In genomic region chr10:114308470-114309110, GRCh38 we compare ENCODE assay signal across 23 cellular contexts.
DNase-seq lines count a peak whose midpoint lies in the region; ATAC-seq and TF ChIP-seq lines count a peak whose summit lies in the region.
"Had no signal": no experiment of that assay in that cellular context is flagged by ENCODE, and none has a peak within 500 bp of the region (broad histone marks: within the 10 kb centered on the region; RNA-seq: fewer than 3 reads in every experiment).

No MANE protein-coding gene starts in this region.

- H3K36me3 Mint-ChIP-seq in activated T-helper 17 cell treated with anti-CD3 and anti-CD28 coated beads, Interleukin-2, amount 50 U/mL, for 72 hours (ENCODE audit: low read depth), result no peaks in the 10 kb centered on the region
- H3K36me3 Mint-ChIP-seq: immature natural killer cell, memory B cell had no signal

- H3K4me1 ChIP-seq in spleen, result peaks cover 3 to 35% (median 13%) of the 10 kb centered on the region in 6 donors

- peak overlapping the region in 4 of 8 donors; percentile 15 to 41 (median 32) for H3K27ac ChIP-seq in spleen
- H3K27ac ChIP-seq: BLaER1 treated with 17β-estradiol and CSF1 and Interleukin-3, amounts not matched to agents 10 nM and 100 nM; HL-60; right lobe of liver; WERI-Rb-1 had no signal

- no peak for TF ChIP-seq CTCF in GM13977 (IDR thresholded peaks at IDR 0.05; ENCODE audit: extremely low read depth, insufficient read depth, missing control alignments)
- TF ChIP-seq CTCF in spleen (IDR thresholded peaks at IDR 0.05 in 8 of 11, conservative IDR thresholded peaks at IDR 0.05 in 3 of 11), result no peak

- H3K4me3 Mint-ChIP-seq in activated T-helper 17 cell treated with anti-CD3 and anti-CD28 coated beads, Interleukin-2, amount 50 U/mL, for 72 hours, result no peak overlapping the region
- H3K4me3 Mint-ChIP-seq: memory B cell, nephron progenitor cell had no signal

- no peaks in the 10 kb centered on the region for H3K27me3 ChIP-seq in spleen (replicated peaks in 1 of 7)
- H3K27me3 ChIP-seq: BLaER1 treated with 17β-estradiol and CSF1 and Interleukin-3, amounts not matched to agents 10 nM and 100 nM; right lobe of liver had no signal

- H3K36me3 ChIP-seq in spleen, result peaks cover 0 to 72% (median 15%) of the 10 kb centered on the region in 6 donors
- H3K36me3 ChIP-seq: BLaER1 treated with 17β-estradiol and CSF1 and Interleukin-3, amounts not matched to agents 10 nM and 100 nM; right lobe of liver; WERI-Rb-1 had no signal

- H3K4me1 Mint-ChIP-seq in activated T-helper 17 cell treated with anti-CD3 and anti-CD28 coated beads, Interleukin-2, amount 50 U/mL, for 72 hours, result peaks cover 5% of the 10 kb centered on the region

- TF ChIP-seq POLR2A in spleen (IDR thresholded peaks at IDR 0.05), result no peak

- 69 to 84% (median 77%) methylated on average over 6 to 7 of the region's 7 CpGs for WGBS in spleen, 5 donors

- no peaks in the 10 kb centered on the region for H3K27me3 Mint-ChIP-seq in activated T-helper 17 cell treated with anti-CD3 and anti-CD28 coated beads, Interleukin-2, amount 50 U/mL, for 72 hours
- H3K27me3 Mint-ChIP-seq: memory B cell had no signal

- no peak overlapping the region for H3K4me3 ChIP-seq in spleen
- H3K4me3 ChIP-seq: BLaER1 treated with 17β-estradiol and CSF1 and Interleukin-3, amounts not matched to agents 10 nM and 100 nM; right lobe of liver had no signal

- in situ Hi-C loops in GM13977 (cut with MboI; ENCODE audit: low pct_unique_long_range_greater_than_20kb, low sequenced_read_pairs, unreplicated experiment), result loop anchor here (10.0 kb wide), 1 partner anchor 156 kb away; no protein-coding TSS in a partner anchor

- intact Hi-C loops in spleen (cut with DNase I; ENCODE audit: low total_unique reads), result loop anchor here (10.0 kb wide), 1 partner anchor 146 kb away; no protein-coding TSS in a partner anchor

- DNase-seq in GM13977 (ENCODE audit: low spot score), result peak; percentile 61
- peak; percentile 72 for DNase-seq in NCI-H146 (lab: John Stamatoyannopoulos, UW)
- DNase-seq in glomerular visceral epithelial cell (ENCODE audit: extremely low spot score), result peak; percentile 28
- DNase-seq in spleen, result peak; percentile 41
- DNase-seq in DMS114 treated with DMSO at 0.1 percent for 48 hours (lab: John Stamatoyannopoulos, UW; ENCODE audit: unreplicated experiment), result no peak
- no peak for DNase-seq in activated CD4-positive, alpha-beta T cell treated with anti-CD3 and anti-CD28 coated beads for 4 hours
- DNase-seq: activated CD8-positive, alpha-beta memory T cell treated with anti-CD3 and anti-CD28 coated beads for 24 hours; activated gamma-delta T cell; DMS53; erythroblast; immature natural killer cell; KBM-7; NCI-H1048; nephron progenitor cell; right lobe of liver; stimulated activated CD4-positive, alpha-beta T cell treated with anti-CD3 and anti-CD28 coated beads, Interleukin-2, amount 100 ng/mL, for 48 hours; T-helper 1 cell; WERI-Rb-1 had no signal

- H3K9me3 ChIP-seq in spleen, result no peaks in the 10 kb centered on the region
- H3K9me3 ChIP-seq: BLaER1 treated with 17β-estradiol and CSF1 and Interleukin-3, amounts not matched to agents 10 nM and 100 nM; right lobe of liver had no signal

- H3K9me3 Mint-ChIP-seq in activated T-helper 17 cell treated with anti-CD3 and anti-CD28 coated beads, Interleukin-2, amount 50 U/mL, for 72 hours, result no peaks in the 10 kb centered on the region
- H3K9me3 Mint-ChIP-seq: immature natural killer cell, memory B cell, nephron progenitor cell had no signal

- no peak for ATAC-seq in activated T-helper 17 cell treated with anti-CD3 and anti-CD28 coated beads, Interleukin-2, amount 50 U/mL, for 72 hours (replicated peaks)
- ATAC-seq: right lobe of liver, Right ventricle myocardium inferior had no signal

- H3K27ac Mint-ChIP-seq in activated T-helper 17 cell treated with anti-CD3 and anti-CD28 coated beads, Interleukin-2, amount 50 U/mL, for 72 hours, result no peak overlapping the region
- H3K27ac Mint-ChIP-seq: immature natural killer cell, memory B cell, nephron progenitor cell had no signal

Comparison
In these comparisons a context has a peak if more than half of its experiments do, and no peak if none do; other contexts are left out.
1. DNase-seq: peak in GM13977 (single experiment), NCI-H146 (single experiment), glomerular visceral epithelial cell (single experiment) and spleen (single experiment); none in DMS114 treated with DMSO at 0.1 percent for 48 hours (single experiment) and activated CD4-positive, alpha-beta T cell treated with anti-CD3 and anti-CD28 coated beads for 4 hours (0 of 2).